ENCODE assay signal across 25 cellular contexts in genomic region chr13:27245610-27246009, GRCh38.
"Had no signal": no experiment of that assay in that cellular context is flagged by ENCODE, and none has a peak within 500 bp of the region (broad histone marks: within the 10 kb centered on the region; RNA-seq: fewer than 3 reads in every experiment).

No MANE protein-coding gene starts in this region.

- H3K4me1 ChIP-seq: colonic mucosa, foreskin keratinocyte, upper lobe of right lung had no signal

- ATAC-seq: foreskin keratinocyte; mucosa of descending colon; naive thymus-derived CD8-positive, alpha-beta T cell; sciatic nerve; stimulated activated naive B cell treated with anti-CD40 and anti-IgM and Interleukin-4, amounts not matched to agents 10 μg/mL and 1 μg/mL and 100 μg/mL, for 72 hours; stimulated activated naive CD8-positive, alpha-beta T cell treated with anti-CD3 and anti-CD28 coated beads, Interleukin-15, amount 100 ng/mL, for 72 hours; upper lobe of right lung had no signal

- H2AFZ ChIP-seq: hepatocyte had no signal

- H3K27ac Mint-ChIP-seq: endodermal cell; stimulated activated naive CD8-positive, alpha-beta T cell treated with anti-CD3 and anti-CD28 coated beads, Interleukin-15, amount 100 ng/mL, for 72 hours had no signal

- H3K27me3 Mint-ChIP-seq: naive thymus-derived CD8-positive, alpha-beta T cell; stimulated activated naive B cell treated with anti-CD40 and anti-IgM and Interleukin-4, amounts not matched to agents 10 μg/mL and 1 μg/mL and 100 μg/mL, for 72 hours; stimulated activated naive CD8-positive, alpha-beta T cell treated with anti-CD3 and anti-CD28 coated beads, Interleukin-15, amount 100 ng/mL, for 72 hours had no signal

- H3K9me3 Mint-ChIP-seq: endodermal cell; naive thymus-derived CD8-positive, alpha-beta T cell; stimulated activated naive B cell treated with anti-CD40 and anti-IgM and Interleukin-4, amounts not matched to agents 10 μg/mL and 1 μg/mL and 100 μg/mL, for 72 hours; stimulated activated naive CD8-positive, alpha-beta T cell treated with anti-CD3 and anti-CD28 coated beads, Interleukin-15, amount 100 ng/mL, for 72 hours had no signal

- H3K9me3 ChIP-seq: colonic mucosa, mucosa of descending colon, neutrophil, spleen, testis, tibial nerve, upper lobe of right lung, vagina had no signal

- DNase-seq: colonic mucosa; dermis blood vessel endothelial cell; endodermal cell; erythroblast; foreskin keratinocyte; head of caudate nucleus; kidney glomerular epithelial cell; mucosa of descending colon; naive thymus-derived CD8-positive, alpha-beta T cell; posterior cingulate gyrus; spleen; stimulated activated CD4-positive, alpha-beta T cell treated with anti-CD3 and anti-CD28 coated beads, Interleukin-15, amount 100 ng/mL, for 24 hours; stimulated activated CD4-positive, alpha-beta T cell treated with anti-CD3 and anti-CD28 coated beads, Interleukin-1b, Interleukin-23, amount 100 ng/mL, for 48 hours; stimulated activated CD4-positive, alpha-beta T cell treated with anti-CD3 and anti-CD28 coated beads, Interleukin-4, amount 100 ng/mL, for 24 hours; stimulated activated naive B cell treated with anti-CD40 and anti-IgM and Interleukin-4, amounts not matched to agents 10 μg/mL and 1 μg/mL and 100 μg/mL, for 72 hours; stimulated activated naive CD8-positive, alpha-beta T cell treated with anti-CD3 and anti-CD28 coated beads, Interleukin-15, amount 100 ng/mL, for 72 hours; testis; upper lobe of right lung had no signal

- H3K4me3 ChIP-seq: colonic mucosa, hepatocyte, mucosa of descending colon, spleen, testis, tibial nerve, upper lobe of right lung, vagina had no signal

- H3K27me3 ChIP-seq: colonic mucosa, foreskin keratinocyte, hepatocyte, neutrophil, spleen, testis, tibial nerve, upper lobe of right lung, vagina had no signal

- H3K4me2 ChIP-seq: hepatocyte had no signal

- FAIRE-seq: endothelial cell of umbilical vein, islet of Langerhans had no signal

- H3K27ac ChIP-seq: colonic mucosa, foreskin keratinocyte, hepatocyte, neutrophil, spleen, testis, tibial nerve, upper lobe of right lung, vagina had no signal

- H3K4me3 Mint-ChIP-seq: endodermal cell; naive thymus-derived CD8-positive, alpha-beta T cell; stimulated activated naive B cell treated with anti-CD40 and anti-IgM and Interleukin-4, amounts not matched to agents 10 μg/mL and 1 μg/mL and 100 μg/mL, for 72 hours; stimulated activated naive CD8-positive, alpha-beta T cell treated with anti-CD3 and anti-CD28 coated beads, Interleukin-15, amount 100 ng/mL, for 72 hours had no signal

- H3K36me3 ChIP-seq: colonic mucosa, neutrophil, upper lobe of right lung, vagina had no signal
